ENCODE assay signal across 9 cellular contexts in genomic region chr19:1016647-1017114, GRCh38. TPM values are rescaled to one million over a fixed set of nuclear protein-coding genes. Genes with fewer than 3 reads are reported as not detected.
DNase-seq lines count a peak whose midpoint lies in the region; ATAC-seq and TF ChIP-seq lines count a peak whose summit lies in the region.
"Had no signal": no experiment of that assay in that cellular context is flagged by ENCODE, and none has a peak within 500 bp of the region (broad histone marks: within the 10 kb centered on the region; RNA-seq: fewer than 3 reads in every experiment).

No MANE protein-coding gene starts in this region.

- no peak for ATAC-seq in left ventricle myocardium superior
- ATAC-seq in lung (ENCODE audit: insufficient read depth, low FRiP score) = no peak
- no peak for ATAC-seq in GM21515 (IDR thresholded peaks at IDR 0.05; ENCODE audit: unreplicated experiment)
- ATAC-seq: activated CD4-positive, CD25-positive, alpha-beta regulatory T cell treated with anti-CD3 and anti-CD28 coated beads, Interleukin-2, amount 50 U/mL, for 24 hours had no signal

- H3K4me1 Mint-ChIP-seq in brain = peaks cover 41% of the 10 kb centered on the region

- H3K27me3 Mint-ChIP-seq in brain = peaks cover 5% of the 10 kb centered on the region

- H3K4me3 ChIP-seq in right atrium auricular region (no peak overlapping the region), lung (no peak overlapping the region)

- H3K27me3 ChIP-seq in right atrium auricular region = no peaks in the 10 kb centered on the region
- no peaks in the 10 kb centered on the region for H3K27me3 ChIP-seq in lung (ENCODE audit: control insufficient read depth, insufficient read depth)

- peak overlapping the region; percentile 58 to 90 (median 81) for H3K27ac Mint-ChIP-seq in brain

- peaks cover 3% of the 10 kb centered on the region for H3K36me3 Mint-ChIP-seq in brain

- DNase-seq in right atrium auricular region (ENCODE audit: low spot score) (no peak), left ventricle myocardium superior (no peak), lung (ENCODE audit: low spot score) (no peak), GM20000 (ENCODE audit: low spot score) (no peak), NCI-H1694 (lab: John Stamatoyannopoulos, UW) (no peak), KBM-7 (no peak)

- H3K4me1 ChIP-seq in right atrium auricular region (peaks cover 0 to 58% of the 10 kb centered on the region in 2 donors), lung (ENCODE audit: control insufficient read depth in 2 of 2, insufficient read depth in 2 of 2, low read length in 2 of 2) (peaks cover 6 to 37% of the 10 kb centered on the region in 2 donors)

- H3K36me3 ChIP-seq in right atrium auricular region (peaks cover 32% of the 10 kb centered on the region), lung (ENCODE audit: control insufficient read depth in 2 of 2, insufficient read depth in 2 of 2, low read length in 2 of 2) (peaks cover 5 to 42% of the 10 kb centered on the region in 2 donors)

- in situ Hi-C loops in KBM-7 (cut with MboI; ENCODE audit: low pct_unique_long_range_greater_than_20kb, low sequenced_read_pairs) = no loop called here

- TF ChIP-seq CTCF in right atrium auricular region (IDR thresholded peaks at IDR 0.05) (no peak), brain (conservative IDR thresholded peaks at IDR 0.05) (no peak), lung (IDR thresholded peaks at IDR 0.05; ENCODE audit: control extremely low read depth, extremely low read depth) (no peak), GM20000 (IDR thresholded peaks at IDR 0.05; ENCODE audit: extremely low read depth, missing control alignments) (no peak)

- intact Hi-C loops in left ventricle myocardium superior (cut with micrococcal nuclease) = no loop called here

- H3K4me3 Mint-ChIP-seq in brain = peak overlapping the region; percentile 50 to 83 (median 67)

- 45 to 60% methylated on average over 12 of the region's 12 CpGs for WGBS in lung, 2 donors

- H3K9me3 ChIP-seq in right atrium auricular region (no peaks in the 10 kb centered on the region), lung (ENCODE audit: control insufficient read depth in 2 of 2, insufficient read depth in 1 of 2, low read length in 1 of 2) (no peaks in the 10 kb centered on the region)

- H3K27ac ChIP-seq in right atrium auricular region = peak overlapping the region; percentile 53 to 94
- H3K27ac ChIP-seq in lung (ENCODE audit: low read depth in 1 of 2, low read length in 1 of 2) = peak overlapping the region; percentile 46 to 55

- H3K9me3 Mint-ChIP-seq in brain = peaks cover 0 to 5% (median 0%) of the 10 kb centered on the region in 5 experiments

RNA-seq across cellular contexts. Expression of gene TMEM259, which starts 4.2 kb away (rescaled TPM):
- total RNA-seq in right atrium auricular region = 100 to 1,000 TPM; 129 to 170 TPM
- 122 TPM for total RNA-seq in left ventricle myocardium superior
- 108 TPM for polyA plus RNA-seq in brain (ENCODE audit: insufficient read depth, low read depth, low replicate concordance)
- 100 to 1,000 TPM in 1 of 2 donors, 10 to 100 TPM in 1; 61.1 to 195 TPM for total RNA-seq in lung
- polyA plus RNA-seq in lung = 100 to 1,000 TPM; 194 to 262 TPM

RNA-seq across cellular contexts. Expression of gene RNU6-2, which starts 4.6 kb away (rescaled TPM):
- total RNA-seq in right atrium auricular region (not detected), left ventricle myocardium superior (not detected), lung (not detected)
- polyA plus RNA-seq in brain (ENCODE audit: insufficient read depth, low read depth, low replicate concordance) (not detected), lung (not detected)

RNA-seq across cellular contexts. Expression of gene CNN2, which starts 9.7 kb away (rescaled TPM):
- 10 to 100 TPM; 47.8 to 48.5 TPM for total RNA-seq in right atrium auricular region
- 94.0 TPM for total RNA-seq in left ventricle myocardium superior
- 6.3 TPM for polyA plus RNA-seq in brain (ENCODE audit: insufficient read depth, low read depth, low replicate concordance)
- total RNA-seq in lung = 100 to 1,000 TPM; 161 to 236 TPM
- polyA plus RNA-seq in lung = 100 to 1,000 TPM; 162 to 198 TPM

RNA-seq across cellular contexts. Expression of gene GRIN3B, which starts 16.5 kb away (rescaled TPM):
- total RNA-seq in right atrium auricular region = under 1 TPM in 1 of 2 donors, not detected in 1; 0.12 TPM
- not detected for total RNA-seq in left ventricle myocardium superior
- not detected for polyA plus RNA-seq in brain (ENCODE audit: insufficient read depth, low read depth, low replicate concordance)
- total RNA-seq in lung = 10 to 100 TPM in 1 of 2 donors, 1 to 10 TPM in 1; 2.6 to 11.6 TPM
- 1 to 10 TPM; 1.3 to 2.3 TPM for polyA plus RNA-seq in lung

RNA-seq across cellular contexts. Expression of gene ABCA7, which starts 23.2 kb away (rescaled TPM):
- total RNA-seq in right atrium auricular region (1 to 10 TPM; 4.8 to 5.9 TPM), left ventricle myocardium superior (9.4 TPM), lung (10 to 100 TPM; 20.1 to 50.0 TPM)
- polyA plus RNA-seq in brain (ENCODE audit: insufficient read depth, low read depth, low replicate concordance) (4.7 TPM), lung (10 to 100 TPM; 33.5 to 54.4 TPM)
